ENCODE assay signal across 18 cellular contexts in genomic region chr4:62449538-62449937, GRCh38.
DNase-seq lines count a peak whose midpoint lies in the region; ATAC-seq, FAIRE-seq and TF ChIP-seq lines count a peak whose summit lies in the region.
"Had no signal": no experiment of that assay in that cellular context is flagged by ENCODE, and none has a peak within 500 bp of the region (broad histone marks: within the 10 kb centered on the region; RNA-seq: fewer than 3 reads in every experiment).

No MANE protein-coding gene starts in this region.

- no TSS peak for BruUV-seq in PC-3 (replicated peaks; lab: Mats Ljungman, UMichigan)
- BruUV-seq in GM12878 (replicated peaks; lab: Mats Ljungman, UMichigan): no TSS peak

- in situ Hi-C loops in GM12878 (cut with MboI): no loop called here

- CTCF ChIA-PET in PC-3 (lab: Charles Lee) (no interaction called here), GM12878 (lab: Yijun Ruan, JAX) (no interaction called here)

- peak overlapping the region; percentile 43; the same call in 1 of the 2 replicates for H2AFZ ChIP-seq in PC-3 (ENCODE audit: low read length)
- H2AFZ ChIP-seq in GM12878 (ENCODE audit: control insufficient read depth, low read depth, low read length): no peak overlapping the region

- no peak overlapping the region for H3K27ac ChIP-seq in PC-3 (ENCODE audit: low read length)
- no peak overlapping the region for H3K27ac ChIP-seq in GM12878 (ENCODE audit: control insufficient read depth, insufficient read depth)
- H3K27ac ChIP-seq in mesendoderm (ENCODE audit: low read depth, low read length): no peak overlapping the region
- no peak overlapping the region for H3K27ac ChIP-seq in Peyer's patch
- H3K27ac ChIP-seq: BLaER1 had no signal

- no peak for TF ChIP-seq CTCF in PC-3 (conservative IDR thresholded peaks at IDR 0.05; ENCODE audit: low read depth, low read length)
- TF ChIP-seq CTCF in GM12878 (IDR thresholded peaks at IDR 0.05 in 2 of 3, conservative IDR thresholded peaks at IDR 0.05 in 1 of 3; ENCODE audit: control insufficient read depth in 2 of 3, extremely low read depth in 1 of 3, insufficient read depth in 1 of 3, low read depth in 3 of 3, low read length in 3 of 3): no peak
- no peak for TF ChIP-seq CTCF in Peyer's patch (IDR thresholded peaks at IDR 0.05)

- no peak overlapping the region for H3K56ac ChIP-seq in mesendoderm (ENCODE audit: low read length)

- TF ChIP-seq POLR2A in GM12878 (IDR thresholded peaks at IDR 0.05; ENCODE audit: low read depth, low read length) (no peak), Peyer's patch (IDR thresholded peaks at IDR 0.05) (no peak)

- RAD21 ChIA-PET in GM12878 (lab: Charles Lee; ENCODE audit: unreplicated experiment): no interaction called here

- no peak overlapping the region for H3K4ac ChIP-seq in mesendoderm (ENCODE audit: low read depth, low read length)

- H3K27me3 ChIP-seq in PC-3 (ENCODE audit: low read length) (no peaks in the 10 kb centered on the region), GM12878 (replicated peaks in 1 of 2; ENCODE audit: control insufficient read depth in 2 of 2, insufficient read depth in 2 of 2, low read length in 1 of 2) (no peaks in the 10 kb centered on the region), mesendoderm (ENCODE audit: insufficient read depth, low read length, poor library complexity) (no peaks in the 10 kb centered on the region), Peyer's patch (no peaks in the 10 kb centered on the region)
- H3K27me3 ChIP-seq: BLaER1 had no signal

- no peaks in the 10 kb centered on the region for H3K79me1 ChIP-seq in mesendoderm (ENCODE audit: low read length)

- SMC1A ChIA-PET in GM12878 (lab: Charles Lee; ENCODE audit: uncharacterized antibody, unreplicated experiment): interaction anchor here (0.9 kb wide), 1 partner anchor 46 kb away, joined by 4 read pairs; no protein-coding TSS in a partner anchor

- no peak for FAIRE-seq in GM12878 (lab: Jason Lieb, UNC)

- H4K20me1 ChIP-seq in PC-3 (ENCODE audit: low read length): no peaks in the 10 kb centered on the region
- no peaks in the 10 kb centered on the region for H4K20me1 ChIP-seq in GM12878 (ENCODE audit: control insufficient read depth, insufficient read depth)
- H4K20me1 ChIP-seq: BLaER1 had no signal

- H3K18ac ChIP-seq in mesendoderm (ENCODE audit: low read length): no peak overlapping the region

- no peaks in the 10 kb centered on the region for H3K9me3 ChIP-seq in PC-3 (ENCODE audit: low read length)
- no peaks in the 10 kb centered on the region for H3K9me3 ChIP-seq in GM12878 (replicated peaks; ENCODE audit: control insufficient read depth, insufficient read depth, low read length)
- no peaks in the 10 kb centered on the region for H3K9me3 ChIP-seq in Peyer's patch
- H3K9me3 ChIP-seq: BLaER1 had no signal

- H3K4me2 ChIP-seq in PC-3 (ENCODE audit: low read length) (no peak overlapping the region), GM12878 (ENCODE audit: control insufficient read depth, insufficient read depth) (no peak overlapping the region), mesendoderm (ENCODE audit: low read length) (no peak overlapping the region)
- H3K4me2 ChIP-seq: BLaER1 had no signal

- no peak overlapping the region for H2BK120ac ChIP-seq in mesendoderm (ENCODE audit: low read depth, low read length)

- no peak overlapping the region for H2BK5ac ChIP-seq in mesendoderm (ENCODE audit: low read length)

- H2BK15ac ChIP-seq in mesendoderm (replicated peaks; ENCODE audit: low read depth): no peak overlapping the region

- DNase-seq in PC-3 (no peak), GM12878 (ENCODE audit: low read depth, low spot score) (no peak), mesendoderm (peak; percentile 26), cerebellar nuclear complex (lab: John Stamatoyannopoulos, UW) (no peak), NCI-H510A treated with DMSO at 0.1 percent for 48 hours (lab: John Stamatoyannopoulos, UW) (no peak), Peyer's patch (no peak)
- DNase-seq: CD4-positive, CD25-positive, alpha-beta regulatory T cell; DMS153; DND-41; H9; KBM-7; NCI-H1105 treated with DMSO at 0.1 percent for 48 hours; NCI-H1694; NCI-H2029 treated with DMSO at 0.1 percent for 48 hours; NCI-H69; SHP77 treated with DMSO at 0.1 percent for 48 hours had no signal

- 0% methylated on average over 2 of the region's 2 CpGs for WGBS in GM12878 (ENCODE audit: insufficient coverage, insufficient replicate concordance, low lambda C conversion rate, missing lambda C conversion rate)
- WGBS in mesendoderm (ENCODE audit: extremely low coverage, insufficient coverage, low lambda C conversion rate): no CpG with 5 or more reads among the region's 2 CpGs

- ATAC-seq in GM18868 (IDR thresholded peaks at IDR 0.05; ENCODE audit: unreplicated experiment): peak; percentile 41
- peak; percentile 33; the same call in 1 of the 2 replicates for ATAC-seq in PC-3
- ATAC-seq in GM12878: peak; percentile 67

- H3K9ac ChIP-seq in PC-3 (ENCODE audit: low read length) (no peak overlapping the region), GM12878 (ENCODE audit: control insufficient read depth, insufficient read depth, low read length) (no peak overlapping the region), mesendoderm (ENCODE audit: low read length) (no peak overlapping the region)
- H3K9ac ChIP-seq: BLaER1 had no signal

- H4K5ac ChIP-seq in mesendoderm (ENCODE audit: low read length): no peak overlapping the region

- H3K4me3 ChIP-seq in PC-3 (ENCODE audit: low read length) (no peak overlapping the region), GM12878 (no peak overlapping the region), mesendoderm (ENCODE audit: low read length) (no peak overlapping the region), Peyer's patch (no peak overlapping the region)
- H3K4me3 ChIP-seq: BLaER1 had no signal

- H3K4me1 ChIP-seq in PC-3 (ENCODE audit: insufficient read depth, low read length) (no peaks in the 10 kb centered on the region), GM12878 (ENCODE audit: control insufficient read depth, insufficient read depth, low read length) (no peaks in the 10 kb centered on the region), mesendoderm (ENCODE audit: control insufficient read depth, low read depth, low read length) (no peaks in the 10 kb centered on the region), Peyer's patch (no peaks in the 10 kb centered on the region)
- H3K4me1 ChIP-seq: BLaER1 had no signal

- H4K8ac ChIP-seq in mesendoderm (ENCODE audit: low read depth, low read length): no peak overlapping the region

- no peaks in the 10 kb centered on the region for H3K79me2 ChIP-seq in PC-3 (ENCODE audit: low read length)
- H3K79me2 ChIP-seq in GM12878 (ENCODE audit: control insufficient read depth, insufficient read depth, low read length): no peaks in the 10 kb centered on the region
- H3K79me2 ChIP-seq in mesendoderm (ENCODE audit: control insufficient read depth, insufficient read depth, low read length): no peaks in the 10 kb centered on the region

- H3K36me3 ChIP-seq in PC-3 (ENCODE audit: low read depth, low read length) (no peaks in the 10 kb centered on the region), GM12878 (ENCODE audit: control insufficient read depth in 2 of 2, insufficient read depth in 2 of 2, low read length in 1 of 2) (no peaks in the 10 kb centered on the region), mesendoderm (ENCODE audit: control insufficient read depth, insufficient read depth, low read length) (no peaks in the 10 kb centered on the region), Peyer's patch (no peaks in the 10 kb centered on the region)
- H3K36me3 ChIP-seq: BLaER1 had no signal

- no peak for TF ChIP-seq EP300 in GM12878 (IDR thresholded peaks at IDR 0.05; ENCODE audit: borderline replicate concordance in 1 of 2, control insufficient read depth in 1 of 2, low read depth in 2 of 2, low read length in 2 of 2)

- no peaks in the 10 kb centered on the region for H3K9me2 ChIP-seq in PC-3 (replicated peaks; ENCODE audit: low read length)

- intact Hi-C loops in PC-3 (cut with micrococcal nuclease): no loop called here
- intact Hi-C loops in GM12878 (cut with micrococcal nuclease; ENCODE audit: unreplicated experiment): no loop called here

- H2AK5ac ChIP-seq in mesendoderm (ENCODE audit: low read length): no peak overlapping the region

- no peaks in the 10 kb centered on the region for H3F3A ChIP-seq in PC-3 (ENCODE audit: low read length, unreplicated experiment)

- TF ChIP-seq RAD21 in GM12878 (IDR thresholded peaks at IDR 0.05; ENCODE audit: insufficient read depth, low read depth, low read length): no peak

- POLR2A ChIA-PET in PC-3 (lab: Charles Lee; ENCODE audit: unreplicated experiment): no interaction called here
- POLR2A ChIA-PET in GM12878 (lab: Charles Lee): no interaction called here

- no peak overlapping the region for H3K23ac ChIP-seq in mesendoderm (ENCODE audit: low read length)

TF ChIP-seq in GM12878, 131 proteins besides CTCF, POLR2A, EP300 and RAD21:
- no peak for TF ChIP-seq BCL3 (IDR thresholded peaks at IDR 0.05; ENCODE audit: borderline replicate concordance, insufficient read depth, low read depth, low read length, poor library complexity, severe bottlenecking)
